31 cellular contexts compared by ENCODE assay signal in the genomic region with DNA sequence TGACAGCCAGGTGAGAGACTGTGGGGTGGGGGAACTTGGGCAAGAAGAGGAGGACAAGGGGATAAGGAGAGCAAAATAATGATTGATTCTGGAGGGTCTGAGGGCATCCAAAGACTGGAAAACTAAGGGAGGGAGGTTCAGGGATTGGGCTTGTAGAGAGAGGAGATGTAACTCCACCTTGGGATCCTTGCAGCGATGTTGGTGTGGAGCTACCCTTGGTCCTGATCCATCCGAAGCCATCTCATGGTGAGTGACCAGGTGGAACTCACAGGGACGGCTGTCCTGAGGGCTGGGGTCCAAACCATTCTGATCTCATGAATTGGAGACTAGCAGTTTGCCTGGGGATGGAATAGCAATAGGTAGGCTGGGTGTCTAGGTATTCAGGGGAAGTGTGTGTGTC. TPM values are rescaled to one million over a fixed set of nuclear protein-coding genes. Genes with fewer than 3 reads are reported as not detected.
DNase-seq lines count a peak whose midpoint lies in the region; ATAC-seq and TF ChIP-seq lines count a peak whose summit lies in the region.
"Had no signal": no experiment of that assay in that cellular context is flagged by ENCODE, and none has a peak within 500 bp of the region (broad histone marks: within the 10 kb centered on the region; RNA-seq: fewer than 3 reads in every experiment).

No MANE protein-coding gene starts in this region.

- no peaks in the 10 kb centered on the region; the same call in 1 of the 2 replicates for H3K27me3 ChIP-seq in SK-N-SH (ENCODE audit: insufficient read depth)
- H3K27me3 ChIP-seq: BE2C had no signal

- H3F3A ChIP-seq in SK-N-SH (replicated peaks; ENCODE audit: insufficient read depth) = no peaks in the 10 kb centered on the region

- TF ChIP-seq CTCF in SK-N-SH (IDR thresholded peaks at IDR 0.05) = no peak
- no peak for TF ChIP-seq CTCF in HEK293 (tag by site-specific recombination; IDR thresholded peaks at IDR 0.05)
- TF ChIP-seq CTCF in type B pancreatic cell (conservative IDR thresholded peaks at IDR 0.05) = no peak

- WGBS in SK-N-SH (ENCODE audit: low lambda C conversion rate) = 28% methylated on average over 3 of the region's 3 CpGs

- H3K4me3 ChIP-seq in SK-N-SH (ENCODE audit: low read depth in 2 of 2, low read length in 1 of 2) (no peak overlapping the region), HEK293 (ENCODE audit: low read depth, low read length) (no peak overlapping the region)
- H3K4me3 ChIP-seq: BLaER1, GM12878 had no signal

- no peaks in the 10 kb centered on the region for H3K4me1 ChIP-seq in SK-N-SH (ENCODE audit: control insufficient read depth in 1 of 2, insufficient read depth in 2 of 2, low read depth in 1 of 2, low read length in 1 of 2)
- no peaks in the 10 kb centered on the region for H3K4me1 ChIP-seq in HEK293 (ENCODE audit: control insufficient read depth, insufficient read depth, low read length)
- H3K4me1 ChIP-seq: BE2C, BLaER1 had no signal

- no peaks in the 10 kb centered on the region for H3K27me3 Mint-ChIP-seq in type B pancreatic cell
- no peaks in the 10 kb centered on the region for H3K27me3 Mint-ChIP-seq in activated CD4-positive, alpha-beta T cell treated with anti-CD3 and anti-CD28 coated beads, Interleukin-2, amount 10 ng/mL, durations not matched to agents 7 days and 5 days
- H3K27me3 Mint-ChIP-seq: CD4-positive, alpha-beta memory T cell; CD4-positive, CD25-positive, alpha-beta regulatory T cell had no signal

- no peaks in the 10 kb centered on the region for H3K9me3 ChIP-seq in SK-N-SH
- H3K9me3 ChIP-seq in HEK293 (ENCODE audit: control insufficient read depth, insufficient read depth, low read depth, low read length) = no peaks in the 10 kb centered on the region
- H3K9me3 ChIP-seq: BE2C had no signal

- TF ChIP-seq RAD21 in SK-N-SH (IDR thresholded peaks at IDR 0.05; ENCODE audit: low read length) = no peak

- no peaks in the 10 kb centered on the region for H3K9me3 Mint-ChIP-seq in type B pancreatic cell
- no peaks in the 10 kb centered on the region for H3K9me3 Mint-ChIP-seq in activated CD4-positive, alpha-beta T cell treated with anti-CD3 and anti-CD28 coated beads, Interleukin-2, amount 10 ng/mL, durations not matched to agents 7 days and 5 days
- H3K9me3 Mint-ChIP-seq: CD4-positive, CD25-positive, alpha-beta regulatory T cell; CD8-positive, alpha-beta memory T cell had no signal

- H4K20me1 ChIP-seq in SK-N-SH (ENCODE audit: insufficient read depth) = no peaks in the 10 kb centered on the region
- H4K20me1 ChIP-seq: BLaER1 had no signal

- no peak overlapping the region for H3K9ac ChIP-seq in SK-N-SH
- H3K9ac ChIP-seq: BLaER1 had no signal

- no peak overlapping the region for H2AFZ ChIP-seq in SK-N-SH (ENCODE audit: low read depth)

- H3K27ac ChIP-seq in SK-N-SH (ENCODE audit: low read depth in 2 of 2, low read length in 1 of 2) (no peak overlapping the region), HEK293 (ENCODE audit: extremely low read depth, low read depth, low read length) (no peak overlapping the region)
- H3K27ac ChIP-seq: 22Rv1, BLaER1 had no signal

- no peak overlapping the region for H3K27ac Mint-ChIP-seq in type B pancreatic cell
- no peak overlapping the region for H3K27ac Mint-ChIP-seq in activated CD4-positive, alpha-beta T cell treated with anti-CD3 and anti-CD28 coated beads, Interleukin-2, amount 10 ng/mL, durations not matched to agents 7 days and 5 days
- H3K27ac Mint-ChIP-seq: CD14-positive monocyte; CD4-positive, alpha-beta memory T cell; CD8-positive, alpha-beta memory T cell had no signal

- CTCF ChIA-PET in SK-N-SH (lab: Yijun Ruan, JAX) (no interaction called here), HEK293 (lab: Yijun Ruan, JAX) (no interaction called here)
- CTCF ChIA-PET in activated CD4-positive, alpha-beta T cell treated with anti-CD3 and anti-CD28 coated beads, Interleukin-2, amount 10 ng/mL, durations not matched to agents 7 days and 5 days (lab: Charles Lee) = interaction anchor here (0.8 to 1.2 kb wide), 2 partner anchors 13 to 312 kb away, joined by 3 to 4 read pairs; no protein-coding TSS in a partner anchor

- H3K79me2 ChIP-seq in SK-N-SH (ENCODE audit: insufficient read depth) = no peaks in the 10 kb centered on the region

- intact Hi-C loops in posterior cingulate gyrus (cut with DNase I) = no loop called here

- H3K4me1 Mint-ChIP-seq in type B pancreatic cell (ENCODE audit: unreplicated experiment) = no peaks in the 10 kb centered on the region
- H3K4me1 Mint-ChIP-seq in activated CD4-positive, alpha-beta T cell treated with anti-CD3 and anti-CD28 coated beads, Interleukin-2, amount 10 ng/mL, durations not matched to agents 7 days and 5 days = no peaks in the 10 kb centered on the region
- H3K4me1 Mint-ChIP-seq: CD14-positive monocyte; CD4-positive, alpha-beta memory T cell; CD4-positive, CD25-positive, alpha-beta regulatory T cell; CD8-positive, alpha-beta memory T cell had no signal

- DNase-seq in SK-N-SH (no peak), type B pancreatic cell (ENCODE audit: extremely low spot score, unreplicated experiment) (peak; percentile 18), posterior cingulate gyrus (no peak), SHP77 (lab: John Stamatoyannopoulos, UW) (no peak)
- DNase-seq in activated CD4-positive, alpha-beta T cell treated with anti-CD3 and anti-CD28 coated beads, Interleukin-2, amount 10 ng/mL, durations not matched to agents 7 days and 5 days = no peak
- DNase-seq: ACHN; BE2C; C1 segment of cervical spinal cord; CD4-positive, alpha-beta memory T cell; CD4-positive, CD25-positive, alpha-beta regulatory T cell; CD8-positive, alpha-beta memory T cell; COR-L47; DMS 273 treated with DMSO at 0.1 percent for 48 hours; DMS153; DMS53; DMS79; DND-41; EL; GDM1 had no signal

- no peak overlapping the region for H3K4me2 ChIP-seq in SK-N-SH
- H3K4me2 ChIP-seq: BLaER1 had no signal

- H3K9me2 ChIP-seq in SK-N-SH = no peaks in the 10 kb centered on the region

- no peak for ATAC-seq in SK-N-SH treated with all-trans-retinoic acid at 6 μM for 48 hours
- ATAC-seq: GM12878 had no signal

- TF ChIP-seq EP300 in SK-N-SH (IDR thresholded peaks at IDR 0.05; ENCODE audit: borderline replicate concordance in 1 of 2, low read depth in 1 of 2, low read length in 1 of 2) = no peak

- no peak overlapping the region for H3K4me3 Mint-ChIP-seq in type B pancreatic cell
- H3K4me3 Mint-ChIP-seq in activated CD4-positive, alpha-beta T cell treated with anti-CD3 and anti-CD28 coated beads, Interleukin-2, amount 10 ng/mL, durations not matched to agents 7 days and 5 days = no peak overlapping the region
- H3K4me3 Mint-ChIP-seq: CD14-positive monocyte; CD4-positive, alpha-beta memory T cell; CD8-positive, alpha-beta memory T cell had no signal

- POLR2A ChIA-PET in SK-N-SH (lab: Yijun Ruan, JAX) = no interaction called here
- POLR2A ChIA-PET in HEK293 (lab: Yijun Ruan, JAX) = no interaction called here
- POLR2A ChIA-PET in activated CD4-positive, alpha-beta T cell treated with anti-CD3 and anti-CD28 coated beads, Interleukin-2, amount 10 ng/mL, durations not matched to agents 7 days and 5 days (lab: Charles Lee) = no interaction called here

- H3K36me3 ChIP-seq in SK-N-SH (replicated peaks in 1 of 2; ENCODE audit: control insufficient read depth in 1 of 2, insufficient read depth in 2 of 2, low read length in 1 of 2) (peaks cover 6 to 8% of the 10 kb centered on the region in 2 experiments), HEK293 (ENCODE audit: control insufficient read depth in 2 of 2, insufficient read depth in 1 of 2, low read length in 2 of 2) (peaks cover under 1 to 18% of the 10 kb centered on the region in 2 experiments; a peak in 2 of 3 replicates)
- H3K36me3 ChIP-seq: BE2C had no signal

- H3K36me3 Mint-ChIP-seq in type B pancreatic cell = no peaks in the 10 kb centered on the region
- peaks cover 5% of the 10 kb centered on the region for H3K36me3 Mint-ChIP-seq in activated CD4-positive, alpha-beta T cell treated with anti-CD3 and anti-CD28 coated beads, Interleukin-2, amount 10 ng/mL, durations not matched to agents 7 days and 5 days (ENCODE audit: low read depth)

RNA-seq across cellular contexts. Expression of a gene that starts 1.4 kb away (rescaled TPM):
- not detected in 2 replicates for polyA plus RNA-seq in SK-N-SH (2012; rRNA removed)
- not detected in 2 replicates for polyA plus RNA-seq in SK-N-SH (2012; cell fraction: cytosol; rRNA removed)
- not detected in 2 replicates for polyA plus RNA-seq in SK-N-SH (2012; cell fraction: nucleus; rRNA removed)
- not detected for polyA plus RNA-seq in PFSK-1 (2012; ENCODE audit: insufficient read length, low read depth)
- total RNA-seq in type B pancreatic cell (ENCODE audit: low replicate concordance) = not detected in 2 replicates
- total RNA-seq in activated CD4-positive, alpha-beta T cell treated with anti-CD3 and anti-CD28 coated beads, Interleukin-2, amount 10 ng/mL, durations not matched to agents 7 days and 5 days = not detected
- total RNA-seq: A172; A673; CD4-positive, alpha-beta memory T cell; CD4-positive, CD25-positive, alpha-beta regulatory T cell; CD8-positive, alpha-beta memory T cell; Daoy; G401; GM12878 had no signal
- polyA plus RNA-seq: AG04450; CD14-positive monocyte; CD4-positive, alpha-beta memory T cell; CD8-positive, alpha-beta memory T cell had no signal

RNA-seq across cellular contexts. Expression of a gene that starts 9.2 kb away (rescaled TPM):
- 169 and 190 TPM in 2 replicates for polyA plus RNA-seq in SK-N-SH (2012; rRNA removed)
- 184 and 197 TPM in 2 replicates for polyA plus RNA-seq in SK-N-SH (2012; cell fraction: cytosol; rRNA removed)
- polyA plus RNA-seq in SK-N-SH (2012; cell fraction: nucleus; rRNA removed) = 177 and 202 TPM in 2 replicates
- 34.5 TPM for polyA plus RNA-seq in PFSK-1 (2012; ENCODE audit: insufficient read length, low read depth)
- total RNA-seq in type B pancreatic cell (ENCODE audit: low replicate concordance) = 41.5 and 44.0 TPM in 2 replicates
- total RNA-seq in activated CD4-positive, alpha-beta T cell treated with anti-CD3 and anti-CD28 coated beads, Interleukin-2, amount 10 ng/mL, durations not matched to agents 7 days and 5 days = 10 to 100 TPM; 35.1 to 43.1 TPM

RNA-seq across cellular contexts. Expression of a gene that starts 9.3 kb away (rescaled TPM):
- polyA plus RNA-seq in SK-N-SH (2012; rRNA removed) = 11.0 and 11.5 TPM in 2 replicates
- 12.0 and 13.0 TPM in 2 replicates for polyA plus RNA-seq in SK-N-SH (2012; cell fraction: cytosol; rRNA removed)
- polyA plus RNA-seq in SK-N-SH (2012; cell fraction: nucleus; rRNA removed) = 6.4 and 8.6 TPM in 2 replicates
- 12.0 TPM for polyA plus RNA-seq in PFSK-1 (2012; ENCODE audit: insufficient read length, low read depth)
- 8.6 and 29.8 TPM in 2 replicates for total RNA-seq in type B pancreatic cell (ENCODE audit: low replicate concordance)
- 10 to 100 TPM; 40.5 to 41.5 TPM for total RNA-seq in activated CD4-positive, alpha-beta T cell treated with anti-CD3 and anti-CD28 coated beads, Interleukin-2, amount 10 ng/mL, durations not matched to agents 7 days and 5 days
- polyA plus RNA-seq: CD4-positive, alpha-beta memory T cell; CD8-positive, alpha-beta memory T cell had no signal

RNA-seq across cellular contexts. Expression of a gene that starts 12.4 kb away (rescaled TPM):
- not detected in 2 replicates for polyA plus RNA-seq in SK-N-SH (2012; rRNA removed)
- not detected in 2 replicates for polyA plus RNA-seq in SK-N-SH (2012; cell fraction: cytosol; rRNA removed)
- polyA plus RNA-seq in SK-N-SH (2012; cell fraction: nucleus; rRNA removed) = not detected in 2 replicates
- not detected for polyA plus RNA-seq in PFSK-1 (2012; ENCODE audit: insufficient read length, low read depth)
- not detected in 2 replicates for total RNA-seq in type B pancreatic cell (ENCODE audit: low replicate concordance)
- not detected for total RNA-seq in activated CD4-positive, alpha-beta T cell treated with anti-CD3 and anti-CD28 coated beads, Interleukin-2, amount 10 ng/mL, durations not matched to agents 7 days and 5 days
- total RNA-seq: A172; A673; CD4-positive, alpha-beta memory T cell; CD4-positive, CD25-positive, alpha-beta regulatory T cell; CD8-positive, alpha-beta memory T cell; Daoy; G401; GM12878 had no signal
- polyA plus RNA-seq: AG04450; CD14-positive monocyte; CD4-positive, alpha-beta memory T cell; CD4-positive, CD25-positive, alpha-beta regulatory T cell; CD8-positive, alpha-beta memory T cell; GM12878 had no signal

RNA-seq across cellular contexts. Expression of a gene that starts 20.6 kb away (rescaled TPM):
- 0.05 and 0.06 TPM in 2 replicates for polyA plus RNA-seq in SK-N-SH (2012; rRNA removed)
- polyA plus RNA-seq in SK-N-SH (2012; cell fraction: cytosol; rRNA removed) = not detected in 2 replicates
- 0.55 and 0.75 TPM in 2 replicates for polyA plus RNA-seq in SK-N-SH (2012; cell fraction: nucleus; rRNA removed)
- not detected for polyA plus RNA-seq in PFSK-1 (2012; ENCODE audit: insufficient read length, low read depth)
- total RNA-seq in type B pancreatic cell (ENCODE audit: low replicate concordance) = not detected in 2 replicates
- under 1 TPM; 0.12 to 0.25 TPM for total RNA-seq in activated CD4-positive, alpha-beta T cell treated with anti-CD3 and anti-CD28 coated beads, Interleukin-2, amount 10 ng/mL, durations not matched to agents 7 days and 5 days
- total RNA-seq: A172, A673, Daoy had no signal
- polyA plus RNA-seq: CD14-positive monocyte; CD4-positive, alpha-beta memory T cell; CD4-positive, CD25-positive, alpha-beta regulatory T cell; CD8-positive, alpha-beta memory T cell had no signal
